9 cellular contexts compared by ENCODE assay signal in the genomic region with DNA sequence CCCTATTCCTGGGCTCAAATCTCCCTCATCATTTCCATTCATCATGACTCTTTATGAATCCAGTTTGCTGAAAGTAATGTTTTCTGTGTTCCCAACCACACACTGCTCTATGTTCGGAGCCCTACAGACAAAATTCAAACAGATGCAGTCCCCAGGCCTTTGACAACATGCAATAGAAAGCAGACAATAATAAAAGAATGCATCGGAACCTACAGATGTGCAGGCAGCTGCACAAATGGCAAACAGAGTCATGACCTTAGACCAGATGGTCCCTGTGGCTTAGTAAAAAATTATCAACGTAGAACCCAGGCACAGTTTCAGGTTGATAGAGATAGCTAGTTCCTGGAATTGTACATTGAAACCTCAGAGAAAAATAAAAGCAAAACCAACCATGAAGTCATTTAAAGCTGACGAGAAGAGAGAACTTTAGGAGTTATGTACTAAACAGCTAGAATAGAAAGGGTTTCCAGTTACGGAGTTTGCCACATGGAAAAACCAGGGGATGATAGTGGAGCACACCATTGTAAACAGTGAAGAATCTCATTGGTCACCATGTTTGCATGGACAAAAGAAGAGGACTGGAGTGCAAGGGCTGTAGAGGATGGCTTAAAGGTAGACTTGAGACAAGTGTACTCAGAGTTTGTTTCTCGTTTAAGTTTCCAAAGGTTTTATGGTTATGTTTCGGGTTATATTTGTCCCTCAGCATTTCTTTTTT. TPM values are rescaled to one million over a fixed set of nuclear protein-coding genes. Genes with fewer than 3 reads are reported as not detected.
DNase-seq lines count a peak whose midpoint lies in the region; ATAC-seq and TF ChIP-seq lines count a peak whose summit lies in the region.
"Had no signal": no experiment of that assay in that cellular context is flagged by ENCODE, and none has a peak within 500 bp of the region (broad histone marks: within the 10 kb centered on the region; RNA-seq: fewer than 3 reads in every experiment).

No MANE protein-coding gene starts in this region.

- H3K27me3 ChIP-seq in osteoblast (ENCODE audit: insufficient read depth, low read length) = no peaks in the 10 kb centered on the region
- H3K27me3 ChIP-seq: left lung had no signal

- peak overlapping the region; percentile 99 for H3K27ac Mint-ChIP-seq in activated naive CD4-positive, alpha-beta T cell treated with anti-CD3 and anti-CD28 coated beads, Interleukin-2, amount 50 U/mL, for 24 hours
- no peak overlapping the region for H3K27ac Mint-ChIP-seq in nephron progenitor cell

- no peak overlapping the region for H3K4me3 ChIP-seq in osteoblast (ENCODE audit: insufficient read depth, low read length)
- H3K4me3 ChIP-seq: left lung had no signal

- no peaks in the 10 kb centered on the region for H3K27me3 Mint-ChIP-seq in activated naive CD4-positive, alpha-beta T cell treated with anti-CD3 and anti-CD28 coated beads, Interleukin-2, amount 50 U/mL, for 24 hours
- H3K27me3 Mint-ChIP-seq in nephron progenitor cell (ENCODE audit: low read depth, poor library complexity) = no peaks in the 10 kb centered on the region

- no peaks in the 10 kb centered on the region for H3K36me3 ChIP-seq in osteoblast (ENCODE audit: insufficient read depth, low read length)
- H3K36me3 ChIP-seq: left lung had no signal

- H3K4me2 ChIP-seq in osteoblast (ENCODE audit: insufficient read depth, low read length) = no peak overlapping the region

- ATAC-seq in GM18511 (IDR thresholded peaks at IDR 0.05; ENCODE audit: unreplicated experiment) (peak; percentile 77), GM21390 (IDR thresholded peaks at IDR 0.05; ENCODE audit: unreplicated experiment) (peak; percentile 75), HG03342 (IDR thresholded peaks at IDR 0.05; ENCODE audit: unreplicated experiment) (peak; percentile 63)

- H3K4me1 ChIP-seq in osteoblast (ENCODE audit: insufficient read depth, low read length) = peaks cover 22% of the 10 kb centered on the region

- peaks cover 80% of the 10 kb centered on the region for H3K4me1 Mint-ChIP-seq in activated naive CD4-positive, alpha-beta T cell treated with anti-CD3 and anti-CD28 coated beads, Interleukin-2, amount 50 U/mL, for 24 hours
- H3K4me1 Mint-ChIP-seq in nephron progenitor cell = peaks cover 23% of the 10 kb centered on the region

- no peaks in the 10 kb centered on the region for H3K79me2 ChIP-seq in osteoblast (ENCODE audit: insufficient read depth, low read length)

- H3K27ac ChIP-seq in osteoblast (ENCODE audit: low read depth, low read length) = no peak overlapping the region
- H3K27ac ChIP-seq: left lung had no signal

- H3K4me3 Mint-ChIP-seq in activated naive CD4-positive, alpha-beta T cell treated with anti-CD3 and anti-CD28 coated beads, Interleukin-2, amount 50 U/mL, for 24 hours = peak overlapping the region; percentile 79
- no peak overlapping the region for H3K4me3 Mint-ChIP-seq in nephron progenitor cell

- H3K36me3 Mint-ChIP-seq in activated naive CD4-positive, alpha-beta T cell treated with anti-CD3 and anti-CD28 coated beads, Interleukin-2, amount 50 U/mL, for 24 hours = peaks cover 2% of the 10 kb centered on the region
- no peaks in the 10 kb centered on the region for H3K36me3 Mint-ChIP-seq in nephron progenitor cell (ENCODE audit: low read depth)

- DNase-seq in nephron progenitor cell = no peak
- DNase-seq in osteoblast (ENCODE audit: insufficient read length, low spot score, missing footprints) = no peak
- no peak for DNase-seq in mesenteric fat pad (ENCODE audit: low spot score)
- no peak for DNase-seq in GOT3 (lab: John Stamatoyannopoulos, UW)

- H4K20me1 ChIP-seq in osteoblast (ENCODE audit: insufficient read depth, low read length) = no peaks in the 10 kb centered on the region

- peaks cover 5% of the 10 kb centered on the region for H3K9me3 Mint-ChIP-seq in activated naive CD4-positive, alpha-beta T cell treated with anti-CD3 and anti-CD28 coated beads, Interleukin-2, amount 50 U/mL, for 24 hours
- H3K9me3 Mint-ChIP-seq in nephron progenitor cell = no peaks in the 10 kb centered on the region

- TF ChIP-seq CTCF in nephron progenitor cell (IDR thresholded peaks at IDR 0.05) (no peak), osteoblast (IDR thresholded peaks at IDR 0.05; ENCODE audit: extremely low read depth, low read depth, low read length) (no peak)

- no peaks in the 10 kb centered on the region for H3K9me3 ChIP-seq in osteoblast (ENCODE audit: low read depth, low read length)
- H3K9me3 ChIP-seq: left lung had no signal

- H2AFZ ChIP-seq in osteoblast (ENCODE audit: low read length) = no peak overlapping the region

RNA-seq across cellular contexts. Expression of a gene that starts 23.2 kb away (rescaled TPM):
- total RNA-seq in osteoblast (52.5 and 53.9 TPM in 2 replicates), mesenteric fat pad (37.7 TPM)
